Comparison of ENCODE assay signal across 8 cellular contexts in genomic region chr18:50878345-50879301, GRCh38. TPM values are rescaled to one million over a fixed set of nuclear protein-coding genes. Genes with fewer than 3 reads are reported as not detected.
DNase-seq lines count a peak whose midpoint lies in the region; ATAC-seq and TF ChIP-seq lines count a peak whose summit lies in the region.

TSS of gene ME2 (plus strand) at chr18:50879118. CDS start at chr18:50895821, 16,703 bp downstream.

- H2AFZ ChIP-seq in PC-3 (ENCODE audit: low read length), result peak within 1 kb of the TSS; percentile 81

- H3K9me3 ChIP-seq in PC-3 (ENCODE audit: low read length), result no peaks in the 10 kb centered on the region
- H3K9me3 ChIP-seq in mucosa of descending colon, result no peaks in the 10 kb centered on the region

- DNase-seq in DMS153 treated with DMSO at 0.1 percent for 48 hours (lab: John Stamatoyannopoulos, UW; ENCODE audit: unreplicated experiment) (peak; percentile 88), PC-3 (peak; percentile 72), activated T-cell treated with anti-CD3 and anti-CD28 coated beads for 48 hours (ENCODE audit: low read depth) (peak; percentile 94), epithelial cell of prostate (ENCODE audit: low read depth, low spot score) (peak; percentile 50), mucosa of descending colon (peak; percentile 93 to 98 (median 96))
- DNase-seq in Jurkat, Clone E6-1 (ENCODE audit: low read depth, low spot score), result peak; percentile 81
- peak; percentile 75 to 85 for DNase-seq in stimulated activated CD8-positive, alpha-beta memory T cell treated with anti-CD3 and anti-CD28 coated beads, Interleukin-4, amount 100 ng/mL, for 1 hour (ENCODE audit: low read depth in 2 of 2, low spot score in 1 of 2)

- H3K4me1 ChIP-seq in PC-3 (ENCODE audit: insufficient read depth, low read length) (no peaks in the 10 kb centered on the region), mucosa of descending colon (ENCODE audit: low read depth) (peaks cover 21% of the 10 kb centered on the region)

- peak within 1 kb of the TSS; percentile 58 for H3K9ac ChIP-seq in PC-3 (ENCODE audit: low read length)

- peak within 1 kb of the TSS; percentile 88 for H3K4me2 ChIP-seq in PC-3 (ENCODE audit: low read length)

- peaks cover 23% of the 10 kb centered on the region for H3K79me2 ChIP-seq in PC-3 (ENCODE audit: low read length)

- H3K4me3 ChIP-seq in Jurkat, Clone E6-1 (ENCODE audit: low read length), result peak within 1 kb of the TSS; percentile 62
- H3K4me3 ChIP-seq in PC-3 (ENCODE audit: low read length) (peak within 1 kb of the TSS; percentile 75), mucosa of descending colon (peak within 1 kb of the TSS; percentile 63)

- no peaks in the 10 kb centered on the region for H3K9me2 ChIP-seq in PC-3 (replicated peaks; ENCODE audit: low read length)

- H3K27me3 ChIP-seq in PC-3 (ENCODE audit: low read length), result no peaks in the 10 kb centered on the region

- H4K20me1 ChIP-seq in PC-3 (ENCODE audit: low read length), result no peaks in the 10 kb centered on the region

- TF ChIP-seq CTCF in PC-3 (conservative IDR thresholded peaks at IDR 0.05; ENCODE audit: low read depth, low read length), result no peak
- TF ChIP-seq CTCF in mucosa of descending colon (IDR thresholded peaks at IDR 0.05), result no peak

- no peaks in the 10 kb centered on the region for H3F3A ChIP-seq in PC-3 (ENCODE audit: low read length, unreplicated experiment)

- H3K27ac ChIP-seq in PC-3 (ENCODE audit: low read length) (peak within 1 kb of the TSS; percentile 39; the same call in 1 of the 2 replicates), epithelial cell of prostate (peak within 1 kb of the TSS; percentile 90)

- POLR2A ChIA-PET in PC-3 (lab: Charles Lee; ENCODE audit: unreplicated experiment), result interaction anchor here (0.9 kb wide), 1 partner anchor 152 kb away, joined by 4 read pairs; the partner anchor contains the start of gene SMAD4

- CTCF ChIA-PET in PC-3 (lab: Charles Lee), result no interaction called here

- ATAC-seq in GM21619 (IDR thresholded peaks at IDR 0.05; ENCODE audit: unreplicated experiment) (peak; percentile 93), PC-3 (peak; percentile 93), mucosa of descending colon (peak; percentile 95)

- TSS peak; percentile 64 for BruUV-seq in PC-3 (replicated peaks; lab: Mats Ljungman, UMichigan)

- intact Hi-C loops in PC-3 (cut with micrococcal nuclease), result loop anchor here (5.0 kb wide), 2 partner anchors 89 to 154 kb away; partner anchors contain the start of genes ELAC1 and SMAD4
- intact Hi-C loops in mucosa of descending colon (cut with DNase I, micrococcal nuclease), result no loop called here

- no peaks in the 10 kb centered on the region for H3K36me3 ChIP-seq in PC-3 (ENCODE audit: low read depth, low read length)
- H3K36me3 ChIP-seq in mucosa of descending colon (ENCODE audit: low read depth), result no peaks in the 10 kb centered on the region

RNA-seq across cellular contexts. Expression of gene ME2, which starts in this region (rescaled TPM):
- 118 TPM for polyA plus RNA-seq in Jurkat, Clone E6-1 (2012; ENCODE audit: insufficient read depth, insufficient read length)
- total RNA-seq in PC-3 (2014; rRNA removed) (21.9 and 29.1 TPM in 2 replicates), mucosa of descending colon (10 to 100 TPM; 64.2 to 85.2 (median 74.6) TPM)

Comparison
In these comparisons a context has a peak if more than half of its experiments do, and no peak if none do; other contexts are left out.
1. Peak in every context shown above with its lines: DNase-seq, ATAC-seq, H3K4me3 ChIP-seq and H3K27ac ChIP-seq.